7 cellular contexts compared by ENCODE assay signal in the genomic region with DNA sequence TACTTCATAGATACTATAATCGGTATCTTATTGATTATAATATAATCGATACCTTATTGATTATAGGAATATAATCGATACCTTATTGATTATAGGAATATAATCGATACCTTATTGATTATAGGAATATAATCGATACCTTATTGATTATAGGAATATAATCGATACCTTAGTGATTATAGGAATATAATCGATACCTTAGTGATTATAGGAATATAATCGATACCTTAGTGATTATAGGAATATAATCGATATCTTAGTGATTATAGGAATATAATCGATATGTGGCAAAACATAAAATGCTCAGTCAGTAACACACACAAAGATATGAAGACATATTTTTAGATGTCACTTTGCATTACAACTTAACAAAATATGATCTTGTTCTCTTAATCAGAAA.
DNase-seq lines count a peak whose midpoint lies in the region; ATAC-seq, FAIRE-seq and TF ChIP-seq lines count a peak whose summit lies in the region.
"Not testable (repeated sequence)": the region's sequence is repeated elsewhere in the genome, so short reads cannot be mapped to it uniquely, and the experiment has no call there.

No MANE protein-coding gene starts in this region.

- TF ChIP-seq CTCF in D721Med (IDR thresholded peaks at IDR 0.05; ENCODE audit: insufficient read depth, missing control alignments); K562 (IDR thresholded peaks at IDR 0.05 in 2 of 3, conservative IDR thresholded peaks at IDR 0.05 in 1 of 3; ENCODE audit: insufficient read depth in 2 of 3, low read depth in 1 of 3, low read length in 3 of 3); kidney (IDR thresholded peaks at IDR 0.05; ENCODE audit: borderline replicate concordance, extremely low read depth, insufficient read depth); pancreas (IDR thresholded peaks at IDR 0.05): not testable (repeated sequence)

- not testable (repeated sequence) for TF ChIP-seq POLR2A in K562 (conservative IDR thresholded peaks at IDR 0.05)

- not testable (repeated sequence) for TF ChIP-seq EP300 in K562 (IDR thresholded peaks at IDR 0.05; ENCODE audit: low read length)

- H3K9ac ChIP-seq in K562 (ENCODE audit: insufficient read depth in 1 of 2, low read depth in 2 of 2, low read length in 2 of 2); kidney (ENCODE audit: low read length in 2 of 2): not testable (repeated sequence)

- intact Hi-C loops in K562 (cut with micrococcal nuclease); kidney (cut with DNase I); pancreas (cut with DNase I): not testable (repeated sequence)

- H3K4me3 ChIP-seq in K562; kidney (ENCODE audit: low read length in 2 of 2); pancreas: not testable (repeated sequence)

- not testable (repeated sequence) for H4K20me1 ChIP-seq in K562 (replicated peaks; ENCODE audit: control insufficient read depth, insufficient read depth, low read length)

- not testable (repeated sequence) for H3K4me1 ChIP-seq in K562 (replicated peaks in 1 of 2; ENCODE audit: control insufficient read depth in 2 of 2, insufficient read depth in 2 of 2, low read length in 2 of 2); kidney (ENCODE audit: control insufficient read depth in 1 of 2, insufficient read depth in 1 of 2, low read depth in 1 of 2, low read length in 2 of 2); pancreas

- H3K27ac ChIP-seq in K562 (ENCODE audit: extremely low read depth, low read depth, low read length); kidney (ENCODE audit: low read depth in 2 of 2, low read length in 2 of 2); pancreas: not testable (repeated sequence)

- not testable (repeated sequence) for H3K36me3 ChIP-seq in K562 (ENCODE audit: control insufficient read depth, insufficient read depth, low read length); kidney (ENCODE audit: control insufficient read depth in 1 of 2, insufficient read depth in 2 of 2, low read length in 2 of 2); pancreas

- peak; percentile 80 for FAIRE-seq in A204.1 (lab: Jason Lieb, UNC)
- peak; percentile 32 for FAIRE-seq in D721Med (lab: Jason Lieb, UNC)
- peak; percentile 89 for FAIRE-seq in RCC 7860 (lab: Jason Lieb, UNC)
- not testable (repeated sequence) for FAIRE-seq in K562 (lab: Jason Lieb, UNC)
- peak; percentile 95 for FAIRE-seq in endometrium (lab: Jason Lieb, UNC)
- peak; percentile 85 for FAIRE-seq in kidney (lab: Jason Lieb, UNC)
- FAIRE-seq in pancreas (lab: Jason Lieb, UNC), result peak; percentile 97

- not testable (repeated sequence) for H2AFZ ChIP-seq in K562 (ENCODE audit: low read depth, low read length)

- not testable (repeated sequence) for BruUV-seq in K562 (replicated peaks; lab: Mats Ljungman, UMichigan)

- H3K9me3 ChIP-seq in K562 (replicated peaks; ENCODE audit: control insufficient read depth, insufficient read depth, low read depth, low read length); kidney (ENCODE audit: control insufficient read depth in 1 of 2, low read length in 2 of 2); pancreas: not testable (repeated sequence)

- H3K9me1 ChIP-seq in K562 (ENCODE audit: control insufficient read depth, insufficient read depth, low read length), result not testable (repeated sequence)

- not testable (repeated sequence) for DNase-seq in D721Med (ENCODE audit: insufficient read length, low spot score); RCC 7860 (ENCODE audit: low spot score); K562 (ENCODE audit: extremely low read depth in 1 of 4, low spot score in 3 of 4); kidney; pancreas

- H3K79me2 ChIP-seq in K562 (ENCODE audit: control insufficient read depth, insufficient read depth, low read length), result not testable (repeated sequence)

- ATAC-seq in K562, pancreas: not testable (repeated sequence)

- POLR2A ChIA-PET in K562 (lab: Yijun Ruan, JAX), result not testable (repeated sequence)

- in situ Hi-C loops in K562 (cut with MboI), result not testable (repeated sequence)

- H3K27me3 ChIP-seq in K562 (ENCODE audit: control insufficient read depth in 2 of 2, insufficient read depth in 2 of 2, low read length in 2 of 2); pancreas: not testable (repeated sequence)

- H3K4me2 ChIP-seq in K562 (ENCODE audit: insufficient read depth, low read length), result not testable (repeated sequence)

- not testable (repeated sequence) for TF ChIP-seq RAD21 in K562 (CRISPR knock-in tag; conservative IDR thresholded peaks at IDR 0.05 in 1 of 2, IDR thresholded peaks at IDR 0.05 in 1 of 2)

- CTCF ChIA-PET in K562 (lab: Yijun Ruan, JAX; ENCODE audit: low intra/inter-chr PET ratio), result not testable (repeated sequence)

- WGBS in K562 (ENCODE audit: insufficient coverage, low coverage, missing lambda C conversion rate), result 1% methylated on average over 6 of the region's 10 CpGs
- WGBS in pancreas, 2 donors, result 72 to 88% methylated on average over 10 of the region's 10 CpGs

TF ChIP-seq in K562, 482 proteins besides CTCF, POLR2A, EP300 and RAD21:
- TF ChIP-seq, protein P1, sequence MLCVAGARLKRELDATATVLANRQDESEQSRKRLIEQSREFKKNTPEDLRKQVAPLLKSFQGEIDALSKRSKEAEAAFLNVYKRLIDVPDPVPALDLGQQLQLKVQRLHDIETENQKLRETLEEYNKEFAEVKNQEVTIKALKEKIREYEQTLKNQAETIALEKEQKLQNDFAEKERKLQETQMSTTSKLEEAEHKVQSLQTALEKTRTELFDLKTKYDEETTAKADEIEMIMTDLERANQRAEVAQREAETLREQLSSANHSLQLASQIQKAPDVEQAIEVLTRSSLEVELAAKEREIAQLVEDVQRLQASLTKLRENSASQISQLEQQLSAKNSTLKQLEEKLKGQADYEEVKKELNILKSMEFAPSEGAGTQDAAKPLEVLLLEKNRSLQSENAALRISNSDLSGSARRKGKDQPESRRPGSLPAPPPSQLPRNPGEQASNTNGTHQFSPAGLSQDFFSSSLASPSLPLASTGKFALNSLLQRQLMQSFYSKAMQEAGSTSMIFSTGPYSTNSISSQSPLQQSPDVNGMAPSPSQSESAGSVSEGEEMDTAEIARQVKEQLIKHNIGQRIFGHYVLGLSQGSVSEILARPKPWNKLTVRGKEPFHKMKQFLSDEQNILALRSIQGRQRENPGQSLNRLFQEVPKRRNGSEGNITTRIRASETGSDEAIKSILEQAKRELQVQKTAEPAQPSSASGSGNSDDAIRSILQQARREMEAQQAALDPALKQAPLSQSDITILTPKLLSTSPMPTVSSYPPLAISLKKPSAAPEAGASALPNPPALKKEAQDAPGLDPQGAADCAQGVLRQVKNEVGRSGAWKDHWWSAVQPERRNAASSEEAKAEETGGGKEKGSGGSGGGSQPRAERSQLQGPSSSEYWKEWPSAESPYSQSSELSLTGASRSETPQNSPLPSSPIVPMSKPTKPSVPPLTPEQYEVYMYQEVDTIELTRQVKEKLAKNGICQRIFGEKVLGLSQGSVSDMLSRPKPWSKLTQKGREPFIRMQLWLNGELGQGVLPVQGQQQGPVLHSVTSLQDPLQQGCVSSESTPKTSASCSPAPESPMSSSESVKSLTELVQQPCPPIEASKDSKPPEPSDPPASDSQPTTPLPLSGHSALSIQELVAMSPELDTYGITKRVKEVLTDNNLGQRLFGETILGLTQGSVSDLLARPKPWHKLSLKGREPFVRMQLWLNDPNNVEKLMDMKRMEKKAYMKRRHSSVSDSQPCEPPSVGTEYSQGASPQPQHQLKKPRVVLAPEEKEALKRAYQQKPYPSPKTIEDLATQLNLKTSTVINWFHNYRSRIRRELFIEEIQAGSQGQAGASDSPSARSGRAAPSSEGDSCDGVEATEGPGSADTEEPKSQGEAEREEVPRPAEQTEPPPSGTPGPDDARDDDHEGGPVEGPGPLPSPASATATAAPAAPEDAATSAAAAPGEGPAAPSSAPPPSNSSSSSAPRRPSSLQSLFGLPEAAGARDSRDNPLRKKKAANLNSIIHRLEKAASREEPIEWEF (CRISPR knock-in tag; IDR thresholded peaks at IDR 0.05), result peak; percentile 100
